Comparison of ENCODE assay signal across 8 cellular contexts in the genomic region with DNA sequence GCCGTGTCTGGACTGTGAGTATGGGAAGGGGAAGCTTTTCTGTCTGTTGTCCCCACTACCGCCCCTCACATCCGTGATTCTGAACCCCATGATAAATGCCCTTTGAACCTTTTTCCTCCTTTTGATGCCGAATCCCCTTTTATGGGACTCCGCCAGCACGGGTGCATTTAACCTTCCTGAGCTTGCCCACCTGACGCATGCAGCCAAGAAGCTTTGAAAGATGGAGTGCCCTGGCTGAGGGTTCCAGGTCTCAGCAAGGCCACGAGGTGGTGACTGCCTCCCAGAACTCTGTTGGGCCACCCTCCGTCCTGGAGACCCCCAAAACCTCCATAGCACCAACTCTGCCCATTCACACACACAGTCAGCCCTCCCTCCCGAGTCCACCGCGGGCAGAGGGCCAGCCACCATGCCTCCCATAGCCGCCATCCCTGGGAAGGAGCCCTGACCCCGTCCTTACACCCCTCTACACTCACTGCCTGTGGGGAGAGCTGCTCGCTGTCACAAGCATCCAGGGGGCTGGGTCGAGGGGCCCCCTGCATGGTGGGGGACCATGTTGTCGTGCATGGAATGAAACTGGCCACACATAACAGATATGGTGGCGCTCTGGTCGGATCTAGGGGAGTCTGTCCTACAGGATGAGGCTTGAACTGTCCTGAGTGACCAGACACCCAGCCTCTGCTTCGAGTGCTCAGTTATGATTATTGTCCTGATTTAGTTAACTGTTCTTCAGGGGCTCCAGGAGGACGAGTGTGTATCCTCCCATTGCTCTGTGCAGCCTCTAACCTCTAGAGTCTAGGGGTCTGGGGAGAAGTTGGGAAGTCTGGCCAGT. TPM values are rescaled to one million over a fixed set of nuclear protein-coding genes. Genes with fewer than 3 reads are reported as not detected.
DNase-seq lines count a peak whose midpoint lies in the region; ATAC-seq and TF ChIP-seq lines count a peak whose summit lies in the region.

No MANE protein-coding gene starts in this region.

- no peaks in the 10 kb centered on the region for H3K9me3 ChIP-seq in muscle layer of duodenum (ENCODE audit: control insufficient read depth in 1 of 2, low read length in 2 of 2)

- H3K27ac Mint-ChIP-seq in IgD-negative memory B cell: peak overlapping the region in 2 of 3 donors; percentile 90 to 96

- peaks cover under 1 to 10% (median 3%) of the 10 kb centered on the region in 3 donors for H3K9me3 Mint-ChIP-seq in IgD-negative memory B cell

- ATAC-seq in HG02885 (IDR thresholded peaks at IDR 0.05; ENCODE audit: poor library complexity, unreplicated experiment): no peak

- peaks cover 19 to 30% (median 25%) of the 10 kb centered on the region in 3 donors for H3K4me1 Mint-ChIP-seq in IgD-negative memory B cell

- peak overlapping the region; percentile 85 to 97 (median 95) for H3K4me3 Mint-ChIP-seq in IgD-negative memory B cell

- no peak for TF ChIP-seq CTCF in cardiac fibroblast (IDR thresholded peaks at IDR 0.05; ENCODE audit: low read depth, low read length)

- no peaks in the 10 kb centered on the region for H3K27me3 ChIP-seq in muscle layer of duodenum (ENCODE audit: low read depth, low read length)

- peak overlapping the region; percentile 69 for H3K27ac ChIP-seq in muscle layer of duodenum (ENCODE audit: low read length)

- H3K36me3 Mint-ChIP-seq in IgD-negative memory B cell: peaks cover 10% of the 10 kb centered on the region

- peak; percentile 24 for DNase-seq in AG08395 (ENCODE audit: low spot score)
- peak in 1 of 2 donors; percentile 9 for DNase-seq in cardiac fibroblast (ENCODE audit: low read depth in 2 of 2)
- no peak for DNase-seq in inferior parietal cortex (ENCODE audit: extremely low spot score)
- no peak for DNase-seq in NCI-H2171 (lab: John Stamatoyannopoulos, UW)
- DNase-seq in SW 1271 (lab: John Stamatoyannopoulos, UW): no peak

- H3K4me1 ChIP-seq in muscle layer of duodenum (ENCODE audit: control insufficient read depth in 1 of 2, insufficient read depth in 2 of 2, low read length in 2 of 2): peaks cover 14 to 28% of the 10 kb centered on the region in 2 donors

- H3K36me3 ChIP-seq in muscle layer of duodenum (ENCODE audit: control insufficient read depth in 1 of 2, insufficient read depth in 2 of 2, low read length in 2 of 2): peaks cover 0 to 19% of the 10 kb centered on the region in 2 donors

- H3K27me3 Mint-ChIP-seq in IgD-negative memory B cell: no peaks in the 10 kb centered on the region

- peak overlapping the region; percentile 78 to 80 for H3K4me3 ChIP-seq in cardiac fibroblast (replicated peaks in 1 of 2; ENCODE audit: low read depth in 2 of 2, low read length in 2 of 2)
- peak overlapping the region; percentile 76 to 96 for H3K4me3 ChIP-seq in muscle layer of duodenum (ENCODE audit: low read depth in 1 of 2, low read length in 2 of 2)

RNA-seq across cellular contexts. Expression of a gene that starts 0.8 kb away (rescaled TPM):
- polyA plus RNA-seq in IgD-negative memory B cell: 85.3 TPM

RNA-seq across cellular contexts. Expression of a gene that starts 0.9 kb away (rescaled TPM):
- 17.3 TPM for polyA plus RNA-seq in IgD-negative memory B cell
